Comparison of ENCODE assay signal across 9 cellular contexts in the genomic region with DNA sequence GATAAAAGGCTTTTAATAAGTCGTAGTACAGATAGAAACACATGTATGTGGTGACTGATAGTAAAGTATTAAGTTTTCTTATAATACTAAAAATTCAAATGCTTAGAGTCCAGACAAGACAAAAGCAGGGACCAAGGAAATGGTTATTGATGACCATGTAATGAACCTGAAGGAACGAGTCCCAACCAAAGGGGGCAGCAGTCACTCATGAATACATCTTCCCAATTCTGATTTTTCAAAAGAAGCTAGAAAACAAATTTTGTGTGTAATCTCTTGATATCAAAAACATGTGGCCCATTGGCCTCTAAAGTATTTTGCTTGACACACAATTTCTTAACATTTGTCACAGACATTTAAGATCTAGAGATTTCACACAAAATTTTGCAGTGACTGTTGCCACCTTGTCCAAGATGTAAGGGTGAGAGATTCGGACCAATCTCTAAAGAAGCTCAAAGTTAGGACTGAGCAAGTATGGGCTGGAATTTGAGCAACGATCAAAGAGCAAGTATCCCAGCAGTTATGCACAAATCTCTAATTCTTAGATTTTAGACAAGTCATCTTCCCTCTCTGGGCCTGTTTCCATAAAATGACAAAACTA.
DNase-seq lines count a peak whose midpoint lies in the region; ATAC-seq lines count a peak whose summit lies in the region.
"Had no signal": no experiment of that assay in that cellular context is flagged by ENCODE, and none has a peak within 500 bp of the region (broad histone marks: within the 10 kb centered on the region; RNA-seq: fewer than 3 reads in every experiment).

No MANE protein-coding gene starts in this region.

- H3K27me3 Mint-ChIP-seq in activated CD8-positive, alpha-beta T cell treated with anti-CD3 and anti-CD28 coated beads, Interleukin-2, amount 10 ng/mL, durations not matched to agents 7 days and 5 days (ENCODE audit: low read depth): peaks cover 6% of the 10 kb centered on the region
- H3K27me3 Mint-ChIP-seq: CD8-positive, alpha-beta memory T cell had no signal

- no peak overlapping the region for H3K4me3 Mint-ChIP-seq in activated CD8-positive, alpha-beta T cell treated with anti-CD3 and anti-CD28 coated beads, Interleukin-2, amount 10 ng/mL, durations not matched to agents 7 days and 5 days
- H3K4me3 Mint-ChIP-seq: CD8-positive, alpha-beta memory T cell had no signal

- H3K4me1 Mint-ChIP-seq in activated CD8-positive, alpha-beta T cell treated with anti-CD3 and anti-CD28 coated beads, Interleukin-2, amount 10 ng/mL, durations not matched to agents 7 days and 5 days (ENCODE audit: low read depth): peaks cover 3% of the 10 kb centered on the region

- ATAC-seq in GM21786 (IDR thresholded peaks at IDR 0.05; ENCODE audit: unreplicated experiment) (peak; percentile 52), HG03571 (IDR thresholded peaks at IDR 0.05; ENCODE audit: unreplicated experiment) (no peak)
- ATAC-seq in activated CD8-positive, alpha-beta T cell treated with anti-CD3 and anti-CD28 coated beads, Interleukin-2, amount 10 ng/mL, durations not matched to agents 7 days and 5 days: no peak
- no peak for ATAC-seq in stimulated activated naive CD8-positive, alpha-beta T cell treated with anti-CD3 and anti-CD28 coated beads, Interleukin-15, Interleukin-2, amounts not matched to agents 100 U/mL and 50 U/mL, for 24 hours

- no peak overlapping the region for H3K27ac Mint-ChIP-seq in activated CD8-positive, alpha-beta T cell treated with anti-CD3 and anti-CD28 coated beads, Interleukin-2, amount 10 ng/mL, durations not matched to agents 7 days and 5 days
- H3K27ac Mint-ChIP-seq: CD8-positive, alpha-beta memory T cell had no signal

- H3K9me3 Mint-ChIP-seq in activated CD8-positive, alpha-beta T cell treated with anti-CD3 and anti-CD28 coated beads, Interleukin-2, amount 10 ng/mL, durations not matched to agents 7 days and 5 days (ENCODE audit: insufficient read depth): no peaks in the 10 kb centered on the region
- H3K9me3 Mint-ChIP-seq: CD8-positive, alpha-beta memory T cell had no signal

- CTCF ChIA-PET in activated CD8-positive, alpha-beta T cell treated with anti-CD3 and anti-CD28 coated beads, Interleukin-2, amount 10 ng/mL, durations not matched to agents 7 days and 5 days (lab: Charles Lee): interaction anchor here (0.6 to 1.9 kb wide), 30 partner anchors 9 to 624 kb away, joined by 3 to 34 read pairs (median 5); a partner anchor contains a TSS

- H3K36me3 Mint-ChIP-seq in activated CD8-positive, alpha-beta T cell treated with anti-CD3 and anti-CD28 coated beads, Interleukin-2, amount 10 ng/mL, durations not matched to agents 7 days and 5 days (ENCODE audit: low read depth): no peaks in the 10 kb centered on the region
- H3K36me3 Mint-ChIP-seq: CD8-positive, alpha-beta memory T cell had no signal

- DNase-seq in NCI-H2081 (lab: John Stamatoyannopoulos, UW) (peak; percentile 8 to 12), NCI-H2081 treated with DMSO at 0.1 percent for 48 hours (lab: John Stamatoyannopoulos, UW) (no peak), NCI-H1694 (lab: John Stamatoyannopoulos, UW) (peak; percentile 34), iPS-NIHi7 (ENCODE audit: extremely low spot score) (peak; percentile 52)
- peak; percentile 56 for DNase-seq in activated CD8-positive, alpha-beta T cell treated with anti-CD3 and anti-CD28 coated beads, Interleukin-2, amount 10 ng/mL, durations not matched to agents 7 days and 5 days
- peak; percentile 23 for DNase-seq in stimulated activated naive CD8-positive, alpha-beta T cell treated with anti-CD3 and anti-CD28 coated beads, Interleukin-15, Interleukin-2, amounts not matched to agents 100 U/mL and 50 U/mL, for 24 hours

- POLR2A ChIA-PET in activated CD8-positive, alpha-beta T cell treated with anti-CD3 and anti-CD28 coated beads, Interleukin-2, amount 10 ng/mL, durations not matched to agents 7 days and 5 days (lab: Charles Lee): no interaction called here
